Comparison of ENCODE assay signal across 14 cellular contexts in genomic region chr2:241499146-241499965, GRCh38.
DNase-seq lines count a peak whose midpoint lies in the region; ATAC-seq and TF ChIP-seq lines count a peak whose summit lies in the region.
"Had no signal": no experiment of that assay in that cellular context is flagged by ENCODE, and none has a peak within 500 bp of the region (broad histone marks: within the 10 kb centered on the region; RNA-seq: fewer than 3 reads in every experiment).

No MANE protein-coding gene starts in this region.

- TF ChIP-seq POLR2A in GM18505 (IDR thresholded peaks at IDR 0.05; ENCODE audit: borderline replicate concordance, extremely low read depth, insufficient read depth, insufficient read length), result no peak

- ATAC-seq in GM18505 (IDR thresholded peaks at IDR 0.05; ENCODE audit: unreplicated experiment) (no peak), HG03378 (IDR thresholded peaks at IDR 0.05; ENCODE audit: unreplicated experiment) (no peak)

- DNase-seq in DMS 273 (lab: John Stamatoyannopoulos, UW; ENCODE audit: unreplicated experiment) (peak; percentile 86), NCI-H1417 (lab: John Stamatoyannopoulos, UW) (peak; percentile 68 to 92 (median 83)), NCI-H774 (lab: John Stamatoyannopoulos, UW) (peak; percentile 53), iPS-NIHi11 (ENCODE audit: low spot score) (peak; percentile 60), activated T-cell treated with anti-CD3 and anti-CD28 coated beads for 4 hours (no peak), DMS53 treated with DMSO at 0.1 percent for 48 hours (lab: John Stamatoyannopoulos, UW; ENCODE audit: unreplicated experiment) (no peak)
- DNase-seq: activated CD4-positive, alpha-beta T cell treated with anti-CD3 and anti-CD28 coated beads, Interleukin-2, amount 10 ng/mL, durations not matched to agents 24 days and 14 days; activated naive CD4-positive, alpha-beta T cell treated with anti-CD3 and anti-CD28 coated beads, Interleukin-2, amount 10 ng/mL, durations not matched to agents 7 days and 5 days; dermis blood vessel endothelial cell; MV-4-11; NCI-H526 treated with DMSO at 0.1 percent for 48 hours; ovary had no signal

Comparison
In these comparisons a context has a peak if more than half of its experiments do, and no peak if none do; other contexts are left out.
1. DNase-seq: peak in DMS 273 (single experiment), NCI-H1417 (3 of 3), NCI-H774 (single experiment) and iPS-NIHi11 (single experiment); none in activated T-cell treated with anti-CD3 and anti-CD28 coated beads for 4 hours (single experiment) and DMS53 treated with DMSO at 0.1 percent for 48 hours (single experiment).